8 cellular contexts compared by ENCODE assay signal in the genomic region with DNA sequence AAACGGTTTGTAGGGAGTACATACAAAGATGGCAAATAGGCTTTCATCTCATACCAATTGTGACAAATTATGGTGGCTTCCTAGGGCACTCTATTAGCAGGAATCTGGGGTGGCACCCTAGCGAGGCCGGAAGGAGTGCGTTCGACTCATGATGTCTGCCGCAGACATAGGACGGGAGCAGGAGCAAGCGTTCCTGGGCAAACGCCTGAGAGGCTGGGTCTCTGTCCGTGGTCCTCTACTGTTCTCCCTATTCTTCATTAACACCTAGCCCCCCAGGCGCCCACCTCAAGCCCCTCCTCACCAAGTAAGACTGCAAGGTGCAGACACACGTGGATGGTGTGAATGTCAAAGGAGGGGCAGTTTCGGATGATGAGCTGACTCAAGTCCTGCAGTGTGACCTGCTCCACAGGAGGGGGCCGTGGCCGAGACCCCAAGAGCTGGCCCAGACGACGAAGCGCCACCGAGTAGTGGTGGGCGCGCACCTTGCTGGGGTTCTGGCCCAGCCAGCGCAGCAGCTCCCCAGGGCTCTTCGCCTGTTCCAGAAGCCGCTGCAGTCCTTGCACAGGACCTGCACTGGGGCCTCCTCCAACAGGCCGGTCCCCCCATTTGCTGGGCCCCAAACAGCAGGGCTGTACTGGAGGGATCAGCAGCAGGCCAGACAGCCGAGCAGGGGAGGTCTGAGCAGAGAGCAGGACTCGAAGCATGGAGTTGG. TPM values are rescaled to one million over a fixed set of nuclear protein-coding genes. Genes with fewer than 3 reads are reported as not detected.
DNase-seq lines count a peak whose midpoint lies in the region; ATAC-seq, FAIRE-seq and TF ChIP-seq lines count a peak whose summit lies in the region.

No MANE protein-coding gene starts in this region.

- peaks cover 19% of the 10 kb centered on the region for H3K36me3 ChIP-seq in HUES64 (ENCODE audit: insufficient read depth, low read length)
- H3K36me3 ChIP-seq in mucosa of rectum (ENCODE audit: control insufficient read depth in 2 of 2, insufficient read depth in 2 of 2, low read length in 2 of 2): peaks cover 14 to 17% of the 10 kb centered on the region in 2 donors

- CTCF ChIA-PET in A549 (lab: Yijun Ruan, JAX): interaction anchor here (0.6 to 27.1 kb wide), 2 partner anchors 28 to 62 kb away, joined by 3 to 412 read pairs; no protein-coding TSS in a partner anchor

- POLR2A ChIA-PET in A549 (lab: Yijun Ruan, JAX): no interaction called here

- FAIRE-seq in A549 (lab: Jason Lieb, UNC) (no peak), GM19239 (lab: Jason Lieb, UNC) (no peak)

- H3K9me3 ChIP-seq in A549 (no peaks in the 10 kb centered on the region), HUES64 (ENCODE audit: insufficient read depth, low read depth, low read length) (no peaks in the 10 kb centered on the region), mucosa of rectum (ENCODE audit: control insufficient read depth in 2 of 2, low read length in 2 of 2) (no peaks in the 10 kb centered on the region)

- DNase-seq in A549 (ENCODE audit: low read depth in 1 of 2, low spot score in 1 of 2) (no peak), cardiac fibroblast (ENCODE audit: low read depth in 2 of 2) (no peak), 8988T (no peak), NCI-H2196 treated with DMSO at 0.1 percent for 48 hours (lab: John Stamatoyannopoulos, UW; ENCODE audit: unreplicated experiment) (no peak), GM19239 (ENCODE audit: insufficient read length, low spot score) (no peak), NCI-H446 treated with DMSO at 0.1 percent for 48 hours (lab: John Stamatoyannopoulos, UW) (no peak)

- peak overlapping the region; percentile 95 for H3K4me2 ChIP-seq in A549

- ATAC-seq in A549: no peak

- peak overlapping the region; percentile 96; the same call in 1 of the 2 replicates for H3K9ac ChIP-seq in HUES64 (ENCODE audit: low read depth, low read length)
- H3K9ac ChIP-seq in mucosa of rectum (ENCODE audit: low read depth in 1 of 2, low read length in 2 of 2): peak overlapping the region; percentile 89 to 91

- H3K4me3 ChIP-seq in A549 (peak overlapping the region; percentile 93), HUES64 (ENCODE audit: low read length) (peak overlapping the region; percentile 98), cardiac fibroblast (replicated peaks in 1 of 2; ENCODE audit: low read depth in 2 of 2, low read length in 2 of 2) (peak overlapping the region; percentile 82 to 88), mucosa of rectum (ENCODE audit: low read length in 2 of 2) (peak overlapping the region; percentile 83 to 91)

- no peak for TF ChIP-seq POLR2A in A549 (IDR thresholded peaks at IDR 0.05; ENCODE audit: low read length)

- no peak for TF ChIP-seq RAD21 in A549 (conservative IDR thresholded peaks at IDR 0.05 in 1 of 2, IDR thresholded peaks at IDR 0.05 in 1 of 2)

- 86% methylated on average over 26 of the region's 27 CpGs for WGBS in A549 (ENCODE audit: missing lambda C conversion rate)
- WGBS in HUES64: 82% methylated on average over 27 of the region's 27 CpGs

- H3K27me3 ChIP-seq in HUES64 (ENCODE audit: insufficient read depth, low read length) (peaks cover 10% of the 10 kb centered on the region), mucosa of rectum (ENCODE audit: control insufficient read depth in 2 of 2, insufficient read depth in 2 of 2, low read length in 2 of 2) (no peaks in the 10 kb centered on the region)

- TF ChIP-seq EP300 in A549 (IDR thresholded peaks at IDR 0.05): no peak

- TF ChIP-seq CTCF in A549 (IDR thresholded peaks at IDR 0.05) (no peak), cardiac fibroblast (IDR thresholded peaks at IDR 0.05; ENCODE audit: low read depth, low read length) (no peak)

- H3K27ac ChIP-seq in A549: peak overlapping the region; percentile 98; a peak in 4 of 6 replicates
- no peak overlapping the region for H3K27ac ChIP-seq in HUES64 (ENCODE audit: low read depth, low read length)
- peak overlapping the region in 1 of 2 donors; percentile 90 for H3K27ac ChIP-seq in mucosa of rectum (ENCODE audit: low read depth in 2 of 2, low read length in 2 of 2)

- peaks cover 55% of the 10 kb centered on the region for H3K4me1 ChIP-seq in A549
- H3K4me1 ChIP-seq in HUES64 (ENCODE audit: insufficient read depth, low read length): peaks cover 30% of the 10 kb centered on the region
- peaks cover 40 to 47% of the 10 kb centered on the region in 2 donors for H3K4me1 ChIP-seq in mucosa of rectum (ENCODE audit: control insufficient read depth in 2 of 2, insufficient read depth in 2 of 2, low read length in 2 of 2)

TF ChIP-seq in A549, 52 proteins besides CTCF, POLR2A, EP300 and RAD21:
- no peak for TF ChIP-seq KDM1A (IDR thresholded peaks at IDR 0.05; ENCODE audit: low read depth)
- TF ChIP-seq FOSL2 (IDR thresholded peaks at IDR 0.05): no peak
- no peak for TF ChIP-seq FOSL2 (CRISPR knock-in tag; IDR thresholded peaks at IDR 0.05)
- no peak for TF ChIP-seq SREBF2 (IDR thresholded peaks at IDR 0.05)
- no peak for TF ChIP-seq ESRRA (IDR thresholded peaks at IDR 0.05; ENCODE audit: borderline replicate concordance, low read length)
- no peak for TF ChIP-seq FOXS1 (CRISPR knock-in tag; IDR thresholded peaks at IDR 0.05)
- TF ChIP-seq BHLHE40 (IDR thresholded peaks at IDR 0.05; ENCODE audit: low read depth, low read length): no peak
- TF ChIP-seq FOSB (CRISPR knock-in tag; IDR thresholded peaks at IDR 0.05): no peak
- TF ChIP-seq CEBPB (IDR thresholded peaks at IDR 0.05): no peak
- TF ChIP-seq EHF (CRISPR knock-in tag; IDR thresholded peaks at IDR 0.05): no peak
- TF ChIP-seq, protein P1, sequence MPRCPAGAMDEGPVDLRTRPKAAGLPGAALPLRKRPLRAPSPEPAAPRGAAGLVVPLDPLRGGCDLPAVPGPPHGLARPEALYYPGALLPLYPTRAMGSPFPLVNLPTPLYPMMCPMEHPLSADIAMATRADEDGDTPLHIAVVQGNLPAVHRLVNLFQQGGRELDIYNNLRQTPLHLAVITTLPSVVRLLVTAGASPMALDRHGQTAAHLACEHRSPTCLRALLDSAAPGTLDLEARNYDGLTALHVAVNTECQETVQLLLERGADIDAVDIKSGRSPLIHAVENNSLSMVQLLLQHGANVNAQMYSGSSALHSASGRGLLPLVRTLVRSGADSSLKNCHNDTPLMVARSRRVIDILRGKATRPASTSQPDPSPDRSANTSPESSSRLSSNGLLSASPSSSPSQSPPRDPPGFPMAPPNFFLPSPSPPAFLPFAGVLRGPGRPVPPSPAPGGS (IDR thresholded peaks at IDR 0.05): no peak
- TF ChIP-seq POLR2AphosphoS2 (conservative IDR thresholded peaks at IDR 0.05; ENCODE audit: low read length): no peak
- TF ChIP-seq CHD4 (IDR thresholded peaks at IDR 0.05; ENCODE audit: borderline replicate concordance): no peak
- TF ChIP-seq PHF8 (IDR thresholded peaks at IDR 0.05; ENCODE audit: borderline replicate concordance, low read depth): no peak
- TF ChIP-seq RFX5 (IDR thresholded peaks at IDR 0.05): no peak
- TF ChIP-seq, protein P2, sequence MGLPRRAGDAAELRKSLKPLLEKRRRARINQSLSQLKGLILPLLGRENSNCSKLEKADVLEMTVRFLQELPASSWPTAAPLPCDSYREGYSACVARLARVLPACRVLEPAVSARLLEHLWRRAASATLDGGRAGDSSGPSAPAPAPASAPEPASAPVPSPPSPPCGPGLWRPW (IDR thresholded peaks at IDR 0.05): no peak

RNA-seq across cellular contexts. Expression of a gene that starts 1.3 kb away (rescaled TPM):
- polyA plus RNA-seq in A549 (2011; rRNA removed) (38.5 and 51.7 TPM in 2 replicates), A549 (2017; fragmentation: RNase III; extraction: RNeasy Plus Mini Kit Qiagen cat#74134 plus additional on column Dnase treatment) (66.0 to 78.6 TPM (median 72.4 TPM) in 3 replicates)
- 105 and 138 TPM in 2 replicates for polyA plus RNA-seq in A549 (2012; cell fraction: cytosol; rRNA removed)
- 515 and 603 TPM in 2 replicates for polyA plus RNA-seq in A549 (2012; cell fraction: nucleus; rRNA removed)
- polyA minus RNA-seq in A549 (2011; rRNA and poly(A)+ RNA removed): 49.4 and 58.9 TPM in 2 replicates
- polyA plus RNA-seq in HUES64 (2013, experiment 1 of 2): 39.7 TPM
- polyA plus RNA-seq in HUES64 (2013, experiment 2 of 2): 35.6 TPM

RNA-seq across cellular contexts. Expression of a gene that starts 3.9 kb away (rescaled TPM):
- 12.4 and 14.0 TPM in 2 replicates for polyA plus RNA-seq in A549 (2011; rRNA removed)
- 45.5 and 65.8 TPM in 2 replicates for polyA plus RNA-seq in A549 (2012; cell fraction: cytosol; rRNA removed)
- 65.1 and 82.1 TPM in 2 replicates for polyA plus RNA-seq in A549 (2012; cell fraction: nucleus; rRNA removed)
- polyA plus RNA-seq in A549 (2017; fragmentation: RNase III; extraction: RNeasy Plus Mini Kit Qiagen cat#74134 plus additional on column Dnase treatment): 31.5 to 37.7 TPM (median 37.3 TPM) in 3 replicates
- polyA minus RNA-seq in A549 (2011; rRNA and poly(A)+ RNA removed): 4.1 and 6.0 TPM in 2 replicates
- polyA plus RNA-seq in HUES64 (2013, experiment 1 of 2): 34.7 TPM
- polyA plus RNA-seq in HUES64 (2013, experiment 2 of 2): 37.9 TPM

RNA-seq across cellular contexts. Expression of a gene that starts 6.9 kb away (rescaled TPM):
- polyA plus RNA-seq in A549 (2011; rRNA removed): 33.8 and 34.1 TPM in 2 replicates
- polyA plus RNA-seq in A549 (2012; cell fraction: cytosol; rRNA removed): 90.2 and 106 TPM in 2 replicates
- 233 and 266 TPM in 2 replicates for polyA plus RNA-seq in A549 (2012; cell fraction: nucleus; rRNA removed)
- 42.6 to 45.9 TPM (median 43.1 TPM) in 3 replicates for polyA plus RNA-seq in A549 (2017; fragmentation: RNase III; extraction: RNeasy Plus Mini Kit Qiagen cat#74134 plus additional on column Dnase treatment)
- 30.9 and 37.2 TPM in 2 replicates for polyA minus RNA-seq in A549 (2011; rRNA and poly(A)+ RNA removed)
- polyA plus RNA-seq in HUES64 (2013, experiment 1 of 2): 36.3 TPM
- polyA plus RNA-seq in HUES64 (2013, experiment 2 of 2): 35.4 TPM

RNA-seq across cellular contexts. Expression of a gene that starts 20.0 kb away (rescaled TPM):
- 99.6 and 112 TPM in 2 replicates for polyA plus RNA-seq in A549 (2011; rRNA removed)
- polyA plus RNA-seq in A549 (2012; cell fraction: cytosol; rRNA removed): 227 and 233 TPM in 2 replicates
- polyA plus RNA-seq in A549 (2012; cell fraction: nucleus; rRNA removed): 658 and 805 TPM in 2 replicates
- 253 to 280 TPM (median 275 TPM) in 3 replicates for polyA plus RNA-seq in A549 (2017; fragmentation: RNase III; extraction: RNeasy Plus Mini Kit Qiagen cat#74134 plus additional on column Dnase treatment)
- polyA minus RNA-seq in A549 (2011; rRNA and poly(A)+ RNA removed): 118 and 170 TPM in 2 replicates
- 57.5 TPM for polyA plus RNA-seq in HUES64 (2013, experiment 1 of 2)
- 49.5 TPM for polyA plus RNA-seq in HUES64 (2013, experiment 2 of 2)

RNA-seq across cellular contexts. Expression of a gene that starts 21.7 kb away (rescaled TPM):
- polyA plus RNA-seq in A549 (2011; rRNA removed) (29.6 and 30.0 TPM in 2 replicates), A549 (2017; fragmentation: RNase III; extraction: RNeasy Plus Mini Kit Qiagen cat#74134 plus additional on column Dnase treatment) (41.2 to 51.0 TPM (median 50.3 TPM) in 3 replicates)
- 45.6 and 54.0 TPM in 2 replicates for polyA plus RNA-seq in A549 (2012; cell fraction: cytosol; rRNA removed)
- 38.0 and 53.8 TPM in 2 replicates for polyA plus RNA-seq in A549 (2012; cell fraction: nucleus; rRNA removed)
- polyA minus RNA-seq in A549 (2011; rRNA and poly(A)+ RNA removed): 31.2 and 48.9 TPM in 2 replicates
- 17.2 TPM for polyA plus RNA-seq in HUES64 (2013, experiment 1 of 2)
- polyA plus RNA-seq in HUES64 (2013, experiment 2 of 2): 18.1 TPM
